ENCODE assay signal across 16 cellular contexts in genomic region chr13:24184265-24184841, GRCh38. TPM values are rescaled to one million over a fixed set of nuclear protein-coding genes. Genes with fewer than 3 reads are reported as not detected.
A peak's percentile ranks its signal among the peaks of the same experiment; 100 is the strongest.
DNase-seq lines count a peak whose midpoint lies in the region; ATAC-seq and TF ChIP-seq lines count a peak whose summit lies in the region.
"Had no signal": no experiment of that assay in that cellular context is flagged by ENCODE, and none has a peak within 500 bp of the region (broad histone marks: within the 10 kb centered on the region; RNA-seq: fewer than 3 reads in every experiment).

No MANE protein-coding gene starts in this region.

- dilution Hi-C loops in IMR-90 (cut with HindIII; ENCODE audit: low sequenced_read_pairs, unreplicated experiment): no loop called here

- no peak overlapping the region for H2BK5ac ChIP-seq in IMR-90 (ENCODE audit: low read depth, low read length, poor library complexity, severe bottlenecking)

- H2AK5ac ChIP-seq in IMR-90 (ENCODE audit: low read depth, low read length): no peak overlapping the region

- no peak overlapping the region for H3K4ac ChIP-seq in IMR-90 (ENCODE audit: low read depth, low read length)

- H2BK15ac ChIP-seq in IMR-90 (ENCODE audit: low read depth, low read length): no peak overlapping the region

- intact Hi-C loops in IMR-90 (cut with micrococcal nuclease) (no loop called here), right lobe of liver (cut with DNase I) (no loop called here)

- H4K5ac ChIP-seq in IMR-90 (ENCODE audit: low read depth, low read length): no peak overlapping the region

- no peak overlapping the region for H2AK9ac ChIP-seq in IMR-90 (replicated peaks; ENCODE audit: low read depth, low read length, poor library complexity)

- H2AFZ ChIP-seq in IMR-90 (replicated peaks; ENCODE audit: low read length, poor library complexity): no peak overlapping the region
- H2AFZ ChIP-seq: neural progenitor cell had no signal

- H3K9me1 ChIP-seq in IMR-90 (ENCODE audit: insufficient read depth, low read length): peaks cover 11% of the 10 kb centered on the region; the same call in 1 of the 2 replicates

- TF ChIP-seq RAD21 in IMR-90 (IDR thresholded peaks at IDR 0.05; ENCODE audit: low read length): no peak

- POLR2A ChIA-PET in IMR-90 (lab: Charles Lee; ENCODE audit: unreplicated experiment): no interaction called here

- no peak overlapping the region for H3K4me2 ChIP-seq in IMR-90 (ENCODE audit: low read depth, low read length)
- H3K4me2 ChIP-seq: neural progenitor cell had no signal

- H3K36me3 ChIP-seq in IMR-90 (ENCODE audit: control insufficient read depth, insufficient read depth, low read length) (no peaks in the 10 kb centered on the region; the same call in 1 of the 2 replicates), duodenal mucosa (ENCODE audit: control insufficient read depth in 1 of 2, insufficient read depth in 2 of 2, low read length in 2 of 2) (no peaks in the 10 kb centered on the region), right lobe of liver (no peaks in the 10 kb centered on the region)
- H3K36me3 ChIP-seq: ascending aorta, heart right ventricle, neural progenitor cell, SJCRH30, WERI-Rb-1 had no signal

- 100% methylated on average over 1 of the region's 4 CpGs; no CpG with 5 or more reads in 1 of the 2 experiments for WGBS in IMR-90 (ENCODE audit: extremely low coverage in 2 of 2, insufficient read length in 1 of 2), 2 experiments
- WGBS in right lobe of liver (ENCODE audit: insufficient coverage, low coverage, low lambda C conversion rate, missing lambda C conversion rate): 15% methylated on average over 4 of the region's 4 CpGs

- no peak overlapping the region for H4K8ac ChIP-seq in IMR-90 (ENCODE audit: low read depth in 2 of 2, low read length in 2 of 2)

- H3K27me3 ChIP-seq in IMR-90 (ENCODE audit: control insufficient read depth, insufficient read depth, low read length) (no peaks in the 10 kb centered on the region), duodenal mucosa (ENCODE audit: control insufficient read depth in 1 of 2, insufficient read depth in 2 of 2, low read length in 2 of 2) (no peaks in the 10 kb centered on the region), right lobe of liver (no peaks in the 10 kb centered on the region)
- H3K27me3 ChIP-seq: ascending aorta, heart right ventricle, neural progenitor cell, SJCRH30 had no signal

- H3K27ac ChIP-seq in IMR-90 (ENCODE audit: insufficient read depth, low read length) (no peak overlapping the region), duodenal mucosa (ENCODE audit: low read depth, low read length) (peak overlapping the region; percentile 73), right lobe of liver (peak overlapping the region; percentile 90 to 99 (median 99)), substantia nigra (ENCODE audit: low read depth, low read length, poor library complexity, severe bottlenecking) (peak overlapping the region; percentile 17)
- H3K27ac ChIP-seq: ascending aorta, heart right ventricle, neural progenitor cell, SJCRH30, WERI-Rb-1 had no signal

- H3K14ac ChIP-seq in IMR-90 (replicated peaks; ENCODE audit: low read depth, low read length): no peak overlapping the region

- no peak overlapping the region for H4K91ac ChIP-seq in IMR-90 (ENCODE audit: insufficient read depth, low read depth, low read length)

- peaks cover 3% of the 10 kb centered on the region; the same call in 1 of the 2 replicates for H4K20me1 ChIP-seq in IMR-90 (ENCODE audit: insufficient read depth, low read length)

- TF ChIP-seq CTCF in IMR-90 (conservative IDR thresholded peaks at IDR 0.05; ENCODE audit: low read depth, low read length) (no peak), right lobe of liver (IDR thresholded peaks at IDR 0.05) (no peak)

- no peak for TF ChIP-seq POLR2A in IMR-90 (IDR thresholded peaks at IDR 0.05; ENCODE audit: low read depth, low read length)
- peak; percentile 61 for TF ChIP-seq POLR2A in right lobe of liver (IDR thresholded peaks at IDR 0.05)

- CTCF ChIA-PET in IMR-90 (lab: Yijun Ruan, JAX): interaction anchor here (0.6 kb wide), 1 partner anchor 128 kb away, joined by 3 read pairs; no protein-coding TSS in a partner anchor

- H3K56ac ChIP-seq in IMR-90 (ENCODE audit: extremely low read depth, insufficient read depth, low read length): no peak overlapping the region

- no peak overlapping the region for H3K18ac ChIP-seq in IMR-90 (ENCODE audit: low read depth, low read length)

- H3K23ac ChIP-seq in IMR-90 (ENCODE audit: low read depth, low read length): no peak overlapping the region

- no peak overlapping the region for H3K9ac ChIP-seq in IMR-90 (ENCODE audit: low read depth, low read length)
- peak overlapping the region; percentile 53 to 58 for H3K9ac ChIP-seq in duodenal mucosa (ENCODE audit: low read depth in 1 of 2, low read length in 2 of 2)
- H3K9ac ChIP-seq: neural progenitor cell had no signal

- in situ Hi-C loops in IMR-90 (cut with MboI; ENCODE audit: low sequenced_read_pairs): no loop called here

- H3K4me3 ChIP-seq in IMR-90 (ENCODE audit: insufficient read depth, low read depth, low read length) (no peak overlapping the region), duodenal mucosa (ENCODE audit: low read depth in 1 of 2, low read length in 2 of 2) (peak overlapping the region; percentile 33 to 57), right lobe of liver (peak overlapping the region; percentile 6 to 41 (median 41))
- H3K4me3 ChIP-seq: ascending aorta, heart right ventricle, neural progenitor cell, SJCRH30 had no signal

- DNase-seq in IMR-90 (no peak), right lobe of liver (peak in 1 of 3 donors; percentile 65), substantia nigra (lab: John Stamatoyannopoulos, UW) (no peak), globus pallidus (ENCODE audit: low spot score) (no peak)
- DNase-seq in stimulated activated CD4-positive, alpha-beta T cell treated with anti-CD3 and anti-CD28 coated beads, Interleukin-2, amount 100 ng/mL, for 48 hours: no peak
- DNase-seq in activated naive CD4-positive, alpha-beta T cell treated with Interleukin-2 at 50 U/mL for 16 hours: no peak
- DNase-seq: activated CD4-positive, alpha-beta T cell treated with anti-CD3 and anti-CD28 coated beads, Interleukin-2, amount 50 U/mL, for 48 hours; activated T-cell treated with anti-CD3 and anti-CD28 coated beads for 4 hours; heart right ventricle; NCI-H146; SJCRH30; T-helper 2 cell; WERI-Rb-1 had no signal

- no peak overlapping the region for H2BK120ac ChIP-seq in IMR-90 (ENCODE audit: low read depth, low read length)

- no peak overlapping the region for H2BK20ac ChIP-seq in IMR-90 (ENCODE audit: low read depth, low read length)

- no TSS peak for BruUV-seq in IMR-90 (replicated peaks; lab: Mats Ljungman, UMichigan)

- peaks cover 34 to 62% of the 10 kb centered on the region in 2 experiments for H3K79me1 ChIP-seq in IMR-90 (ENCODE audit: low read depth in 1 of 2, low read length in 2 of 2)

- H3K4me1 ChIP-seq in IMR-90 (ENCODE audit: control insufficient read depth, insufficient read depth, low read length) (peaks cover 11% of the 10 kb centered on the region), duodenal mucosa (ENCODE audit: control insufficient read depth in 1 of 2, insufficient read depth in 2 of 2, low read length in 2 of 2) (peaks cover 21 to 51% of the 10 kb centered on the region in 2 donors), right lobe of liver (peaks cover 0 to 55% (median 14%) of the 10 kb centered on the region in 4 donors)
- H3K4me1 ChIP-seq: ascending aorta, SJCRH30 had no signal

- H3K9me3 ChIP-seq in IMR-90 (ENCODE audit: control insufficient read depth, insufficient read depth, low read length) (no peaks in the 10 kb centered on the region), duodenal mucosa (ENCODE audit: control insufficient read depth in 1 of 2, low read length in 2 of 2) (peaks cover 0 to 4% of the 10 kb centered on the region in 2 donors), right lobe of liver (no peaks in the 10 kb centered on the region)
- H3K9me3 ChIP-seq: SJCRH30 had no signal

- ATAC-seq in IMR-90 (ENCODE audit: low read depth) (no peak), right lobe of liver (peak; percentile 61 to 79 (median 70))

TF ChIP-seq in IMR-90, 13 proteins besides CTCF, POLR2A, EP300 and RAD21:
- TF ChIP-seq BHLHE40 (IDR thresholded peaks at IDR 0.05; ENCODE audit: low read depth, low read length) (no peak), CHD1 (IDR thresholded peaks at IDR 0.05; ENCODE audit: low read depth, low read length) (no peak), RCOR1 (IDR thresholded peaks at IDR 0.05; ENCODE audit: insufficient replicate concordance, low read length) (no peak), MAFK (IDR thresholded peaks at IDR 0.05; ENCODE audit: low read depth, low read length) (peak; percentile 72), FOS (IDR thresholded peaks at IDR 0.05; ENCODE audit: low read depth, low read length) (no peak), MXI1 (IDR thresholded peaks at IDR 0.05; ENCODE audit: borderline replicate concordance, low read depth, low read length) (no peak), RFX5 (IDR thresholded peaks at IDR 0.05; ENCODE audit: low read depth, low read length) (no peak), MAZ (IDR thresholded peaks at IDR 0.05; ENCODE audit: borderline replicate concordance, low read depth, low read length) (no peak), USF2 (IDR thresholded peaks at IDR 0.05; ENCODE audit: low read depth, low read length) (no peak)
TF ChIP-seq in IMR-90: peak in this region for 1.

RNA-seq across cellular contexts. Expression of gene SPATA13, which starts 23.8 kb away (rescaled TPM):
- total RNA-seq in IMR-90 (2012; rRNA removed): 11.4 and 12.5 TPM in 2 replicates
- 8.4 and 10.5 TPM in 2 replicates for polyA plus RNA-seq in IMR-90 (2012; rRNA removed)
- 4.7 and 5.1 TPM in 2 replicates for polyA plus RNA-seq in IMR-90 (2012; cell fraction: cytosol; rRNA removed)
- 28.6 and 38.1 TPM in 2 replicates for polyA plus RNA-seq in IMR-90 (2012; cell fraction: nucleus; rRNA removed; ENCODE audit: low replicate concordance)
- 10 to 100 TPM; 21.5 to 39.9 (median 30.5) TPM for total RNA-seq in right lobe of liver
